ENCODE assay signal across 9 cellular contexts in the genomic region with DNA sequence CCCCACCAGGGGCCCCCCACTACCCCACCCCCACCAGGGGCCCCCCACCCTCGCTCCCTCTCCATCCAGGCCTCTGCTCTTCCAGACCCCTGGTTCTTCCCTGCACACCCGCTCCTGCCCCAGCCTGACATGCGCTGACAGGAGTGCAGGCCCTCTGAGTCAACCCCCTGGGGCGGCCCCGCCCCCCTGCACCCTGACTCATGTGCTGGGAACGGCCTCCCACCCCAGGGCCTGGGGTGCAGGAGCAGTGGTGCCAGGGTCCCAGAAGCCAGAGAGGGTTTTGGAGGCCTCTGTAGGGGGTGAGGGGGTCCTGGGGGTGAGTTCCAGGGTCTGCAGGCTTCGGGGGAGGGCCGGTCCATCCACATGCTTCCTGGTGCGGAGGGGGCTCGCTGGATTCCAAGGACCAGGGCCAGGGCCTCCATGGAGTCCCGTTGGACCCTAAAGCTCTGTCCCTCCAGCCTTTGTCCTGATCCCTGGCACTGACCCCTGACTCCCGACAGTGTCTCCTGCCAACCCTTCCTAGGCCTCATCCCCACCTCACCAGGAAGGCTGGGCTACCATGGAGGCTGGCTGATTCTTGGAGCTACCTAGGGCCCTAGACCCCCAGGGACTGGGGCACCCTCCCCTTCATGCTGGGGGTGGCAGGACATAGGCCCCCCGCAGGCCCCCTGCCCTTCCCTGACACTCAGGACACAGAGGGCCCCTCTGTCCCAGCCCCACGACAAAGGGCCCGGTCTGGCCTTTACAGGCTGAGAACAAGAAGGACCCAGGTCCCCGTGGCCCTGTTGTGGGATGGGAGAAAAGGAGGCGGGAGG. TPM values are rescaled to one million over a fixed set of nuclear protein-coding genes. Genes with fewer than 3 reads are reported as not detected.
DNase-seq lines count a peak whose midpoint lies in the region; ATAC-seq, FAIRE-seq and TF ChIP-seq lines count a peak whose summit lies in the region.
"Had no signal": no experiment of that assay in that cellular context is flagged by ENCODE, and none has a peak within 500 bp of the region (broad histone marks: within the 10 kb centered on the region; RNA-seq: fewer than 3 reads in every experiment).

No MANE protein-coding gene starts in this region.

- WGBS in lower leg skin, 2 donors, result 55 to 60% methylated on average over 14 to 16 of the region's 17 CpGs

- no peak for TF ChIP-seq CTCF in HFFc6 (IDR thresholded peaks at IDR 0.05)
- TF ChIP-seq CTCF in lower leg skin (IDR thresholded peaks at IDR 0.05), result no peak

- no peaks in the 10 kb centered on the region for H3K36me3 Mint-ChIP-seq in HFFc6 (ENCODE audit: low read depth)

- H3K27ac Mint-ChIP-seq in HFFc6, result peak overlapping the region; percentile 62

- H3K4me3 Mint-ChIP-seq in HFFc6, result peak overlapping the region; percentile 45

- H3K4me1 Mint-ChIP-seq in HFFc6 (ENCODE audit: low read depth), result peaks cover 13% of the 10 kb centered on the region

- peak overlapping the region; percentile 18 for H3K4me3 ChIP-seq in lower leg skin (ENCODE audit: low read depth, poor library complexity, severe bottlenecking)

- FAIRE-seq in frontal cortex (lab: Jason Lieb, UNC), result no peak

- intact Hi-C loops in lower leg skin (cut with DNase I; ENCODE audit: low total_unique reads), result no loop called here

- no peak for TF ChIP-seq POLR2A in lower leg skin (IDR thresholded peaks at IDR 0.05)

- H3K9me3 Mint-ChIP-seq in HFFc6, result no peaks in the 10 kb centered on the region

- H3K27me3 Mint-ChIP-seq in HFFc6 (ENCODE audit: insufficient read depth), result no peaks in the 10 kb centered on the region

- ATAC-seq in GM19328 (IDR thresholded peaks at IDR 0.05; ENCODE audit: unreplicated experiment), result no peak
- no peak for ATAC-seq in GM21360 (IDR thresholded peaks at IDR 0.05; ENCODE audit: unreplicated experiment)
- ATAC-seq in GM21447 (IDR thresholded peaks at IDR 0.05; ENCODE audit: unreplicated experiment), result no peak

- DNase-seq in AG08395 (ENCODE audit: low spot score) (peak; percentile 99), HFFc6 (peak; percentile 81), astrocyte of the hippocampus (ENCODE audit: low read depth, low spot score) (peak; percentile 84), lower leg skin (ENCODE audit: low spot score in 2 of 2) (peak in 1 of 2 donors; percentile 77), frontal cortex (ENCODE audit: low spot score in 2 of 2) (no peak)
- DNase-seq: NCI-H345 had no signal

RNA-seq across cellular contexts. Expression of gene PKP3, which starts 0.6 kb away (rescaled TPM):
- total RNA-seq in HFFc6 (2021; fragmentation: NEBNext Ultra II Directional; extraction: Animal tissue kit (Norgen Biotek cat#: 25700)), result 1 to 10 TPM; 2.5 to 3.3 (median 2.9) TPM
- total RNA-seq in lower leg skin (100 to 1,000 TPM; 612 to 880 (median 754) TPM), frontal cortex (not detected)

RNA-seq across cellular contexts. Expression of gene SIGIRR, which starts 21.4 kb away (rescaled TPM):
- 10 to 100 TPM; 15.9 to 21.6 (median 18.7) TPM for total RNA-seq in HFFc6 (2021; fragmentation: NEBNext Ultra II Directional; extraction: Animal tissue kit (Norgen Biotek cat#: 25700))
- 10 to 100 TPM; 15.1 to 23.2 (median 19.0) TPM for total RNA-seq in lower leg skin
- 7.3 TPM for total RNA-seq in frontal cortex

RNA-seq across cellular contexts. Expression of gene B4GALNT4, which starts 24.1 kb away (rescaled TPM):
- 10 to 100 TPM in 1 of 6 experiments, 1 to 10 TPM in 5; 6.4 to 12.1 (median 8.4) TPM for total RNA-seq in HFFc6 (2021; fragmentation: NEBNext Ultra II Directional; extraction: Animal tissue kit (Norgen Biotek cat#: 25700))
- total RNA-seq in lower leg skin (10 to 100 TPM in 1 of 4 donors, 1 to 10 TPM in 3; 1.8 to 20.0 (median 5.0) TPM), frontal cortex (88.9 TPM)

RNA-seq across cellular contexts. Expression of gene ANO9, which starts 48.4 kb away (rescaled TPM):
- not detected for total RNA-seq in HFFc6 (2021; fragmentation: NEBNext Ultra II Directional; extraction: Animal tissue kit (Norgen Biotek cat#: 25700))
- total RNA-seq in lower leg skin, result 100 to 1,000 TPM in 2 of 4 donors, 10 to 100 TPM in 2; 55.7 to 116 (median 92.1) TPM
- not detected for total RNA-seq in frontal cortex

RNA-seq across cellular contexts. Expression of gene PTDSS2, which starts 56.7 kb away (rescaled TPM):
- total RNA-seq in HFFc6 (2021; fragmentation: NEBNext Ultra II Directional; extraction: Animal tissue kit (Norgen Biotek cat#: 25700)), result 10 to 100 TPM; 23.3 to 34.5 (median 27.2) TPM
- total RNA-seq in lower leg skin, result 100 to 1,000 TPM in 1 of 4 donors, 10 to 100 TPM in 3; 35.0 to 108 (median 38.7) TPM
- 21.6 TPM for total RNA-seq in frontal cortex

Comparison
In these comparisons a context has a peak if more than half of its experiments do, and no peak if none do; other contexts are left out.
1. DNase-seq: peak in AG08395 (single experiment), HFFc6 (single experiment) and astrocyte of the hippocampus (single experiment); none in frontal cortex (0 of 2).
2. RNA of gene PKP3, which starts 0.6 kb away (total RNA-seq): 612 to 880 TPM in lower leg skin; 2.5 to 3.3 TPM in HFFc6 and not detected in frontal cortex (single experiment); every median in the first group is over 100 times any median in the second.